In genomic region chr10:49610735-49611165, GRCh38 we compare ENCODE assay signal across 2 cellular contexts.
TF ChIP-seq lines count a peak whose summit lies in the region.

No MANE protein-coding gene starts in this region.

TF ChIP-seq in A549, 52 proteins besides CTCF, POLR2A, EP300 and RAD21:
- no peak for TF ChIP-seq NR3C1 (IDR thresholded peaks at IDR 0.05)
- no peak for TF ChIP-seq HOXA7 (CRISPR knock-in tag; IDR thresholded peaks at IDR 0.05)
- TF ChIP-seq HOXB5 (CRISPR knock-in tag; IDR thresholded peaks at IDR 0.05): no peak
- TF ChIP-seq MAFK (IDR thresholded peaks at IDR 0.05; ENCODE audit: partially characterized antibody): no peak
- TF ChIP-seq RFX5 (IDR thresholded peaks at IDR 0.05): no peak
- no peak for TF ChIP-seq SREBF2 (IDR thresholded peaks at IDR 0.05)
- TF ChIP-seq HEYL (CRISPR knock-in tag; IDR thresholded peaks at IDR 0.05): no peak
- no peak for TF ChIP-seq TP53 (CRISPR knock-in tag; IDR thresholded peaks at IDR 0.05)
- no peak for TF ChIP-seq PHF8 (IDR thresholded peaks at IDR 0.05; ENCODE audit: borderline replicate concordance, low read depth)
- no peak for TF ChIP-seq ZSCAN20 (CRISPR knock-in tag; IDR thresholded peaks at IDR 0.05)
- no peak for TF ChIP-seq REST (IDR thresholded peaks at IDR 0.05)

TF ChIP-seq in endothelial cell of umbilical vein, 7 proteins besides CTCF, POLR2A, EP300 and RAD21:
- no peak for TF ChIP-seq MYC (IDR thresholded peaks at IDR 0.05; ENCODE audit: low read depth, low read length)
- peak; percentile 97 for TF ChIP-seq EZH2 (IDR thresholded peaks at IDR 0.05; ENCODE audit: borderline replicate concordance, low read depth, low read length, severe bottlenecking)
